10 cellular contexts compared by ENCODE assay signal in genomic region chr3:82229397-82229796, GRCh38.
A peak's percentile ranks its signal among the peaks of the same experiment; 100 is the strongest.
DNase-seq lines count a peak whose midpoint lies in the region; ATAC-seq, FAIRE-seq and TF ChIP-seq lines count a peak whose summit lies in the region.
"Had no signal": no experiment of that assay in that cellular context is flagged by ENCODE, and none has a peak within 500 bp of the region (broad histone marks: within the 10 kb centered on the region; RNA-seq: fewer than 3 reads in every experiment).

No MANE protein-coding gene starts in this region.

- H3K4me1 Mint-ChIP-seq in activated CD8-positive, alpha-beta T cell treated with anti-CD3 and anti-CD28 coated beads, Interleukin-2, amount 10 ng/mL, durations not matched to agents 7 days and 5 days (ENCODE audit: low read depth): peaks cover 9% of the 10 kb centered on the region

- no peaks in the 10 kb centered on the region for H3K36me3 Mint-ChIP-seq in activated CD8-positive, alpha-beta T cell treated with anti-CD3 and anti-CD28 coated beads, Interleukin-2, amount 10 ng/mL, durations not matched to agents 7 days and 5 days (ENCODE audit: low read depth)

- H3K27ac ChIP-seq in breast epithelium: no peak overlapping the region

- CTCF ChIA-PET in activated CD8-positive, alpha-beta T cell treated with anti-CD3 and anti-CD28 coated beads, Interleukin-2, amount 10 ng/mL, durations not matched to agents 7 days and 5 days (lab: Charles Lee): no interaction called here

- no peak overlapping the region for H3K4me3 ChIP-seq in foreskin fibroblast (ENCODE audit: low read depth in 1 of 2, low read length in 2 of 2)
- no peak overlapping the region for H3K4me3 ChIP-seq in breast epithelium

- no peaks in the 10 kb centered on the region for H3K27me3 Mint-ChIP-seq in activated CD8-positive, alpha-beta T cell treated with anti-CD3 and anti-CD28 coated beads, Interleukin-2, amount 10 ng/mL, durations not matched to agents 7 days and 5 days (ENCODE audit: low read depth)

- peaks cover 4% of the 10 kb centered on the region for H3K9me3 Mint-ChIP-seq in activated CD8-positive, alpha-beta T cell treated with anti-CD3 and anti-CD28 coated beads, Interleukin-2, amount 10 ng/mL, durations not matched to agents 7 days and 5 days (ENCODE audit: insufficient read depth)

- no peak for DNase-seq in activated CD8-positive, alpha-beta T cell treated with anti-CD3 and anti-CD28 coated beads, Interleukin-2, amount 10 ng/mL, durations not matched to agents 7 days and 5 days
- no peak for DNase-seq in frontal cortex (ENCODE audit: low spot score in 2 of 2)
- DNase-seq in foreskin fibroblast: no peak
- DNase-seq in breast epithelium (ENCODE audit: low spot score in 2 of 2): no peak
- DNase-seq: activated CD4-positive, alpha-beta T cell treated with anti-CD3 and anti-CD28 coated beads, Interleukin-2, amount 50 U/mL, for 48 hours; stimulated activated naive CD4-positive, alpha-beta T cell had no signal

- H3K27me3 ChIP-seq in breast epithelium: no peaks in the 10 kb centered on the region

- TF ChIP-seq POLR2A in breast epithelium (IDR thresholded peaks at IDR 0.05): no peak

- POLR2A ChIA-PET in activated CD8-positive, alpha-beta T cell treated with anti-CD3 and anti-CD28 coated beads, Interleukin-2, amount 10 ng/mL, durations not matched to agents 7 days and 5 days (lab: Charles Lee): no interaction called here

- TF ChIP-seq CTCF in foreskin fibroblast (IDR thresholded peaks at IDR 0.05; ENCODE audit: low read depth, low read length) (no peak), breast epithelium (IDR thresholded peaks at IDR 0.05) (no peak)

- no peaks in the 10 kb centered on the region for H3K4me1 ChIP-seq in breast epithelium

- peak overlapping the region; percentile 31 for H3K27ac Mint-ChIP-seq in activated CD8-positive, alpha-beta T cell treated with anti-CD3 and anti-CD28 coated beads, Interleukin-2, amount 10 ng/mL, durations not matched to agents 7 days and 5 days

- H3K9me3 ChIP-seq in breast epithelium: peaks cover 0 to 5% of the 10 kb centered on the region in 2 donors

- no peaks in the 10 kb centered on the region for H3K36me3 ChIP-seq in breast epithelium

- ATAC-seq in GM18502 (IDR thresholded peaks at IDR 0.05; ENCODE audit: poor library complexity, unreplicated experiment) (peak; percentile 87), GM19463 (IDR thresholded peaks at IDR 0.05; ENCODE audit: unreplicated experiment) (peak; percentile 88), HG03060 (IDR thresholded peaks at IDR 0.05; ENCODE audit: low read depth, unreplicated experiment) (peak; percentile 93), GM19452 (IDR thresholded peaks at IDR 0.05; ENCODE audit: unreplicated experiment) (no peak)
- no peak for ATAC-seq in activated CD8-positive, alpha-beta T cell treated with anti-CD3 and anti-CD28 coated beads, Interleukin-2, amount 10 ng/mL, durations not matched to agents 7 days and 5 days

- H3K4me3 Mint-ChIP-seq in activated CD8-positive, alpha-beta T cell treated with anti-CD3 and anti-CD28 coated beads, Interleukin-2, amount 10 ng/mL, durations not matched to agents 7 days and 5 days: no peak overlapping the region

- intact Hi-C loops in breast epithelium (cut with DNase I; ENCODE audit: low total_unique reads): no loop called here

- FAIRE-seq in frontal cortex (lab: Jason Lieb, UNC): no peak

Comparison
In these comparisons a context has a peak if more than half of its experiments do, and no peak if none do; other contexts are left out.
1. ATAC-seq: peak in GM18502 (single experiment), GM19463 (single experiment) and HG03060 (single experiment); none in activated CD8-positive, alpha-beta T cell treated with anti-CD3 and anti-CD28 coated beads, Interleukin-2, amount 10 ng/mL, durations not matched to agents 7 days and 5 days (single experiment) and GM19452 (single experiment).